Comparison of ENCODE assay signal across 9 cellular contexts in genomic region chr4:36241771-36242170, GRCh38. TPM values are rescaled to one million over a fixed set of nuclear protein-coding genes. Genes with fewer than 3 reads are reported as not detected.
DNase-seq lines count a peak whose midpoint lies in the region; ATAC-seq and TF ChIP-seq lines count a peak whose summit lies in the region.
"Had no signal": no experiment of that assay in that cellular context is flagged by ENCODE, and none has a peak within 500 bp of the region (broad histone marks: within the 10 kb centered on the region; RNA-seq: fewer than 3 reads in every experiment).

No MANE protein-coding gene starts in this region.

- H3K36me3 ChIP-seq in Karpas-422 (ENCODE audit: insufficient read depth, low read length) (no peaks in the 10 kb centered on the region), esophagus muscularis mucosa (no peaks in the 10 kb centered on the region), transverse colon (no peaks in the 10 kb centered on the region), ascending aorta (no peaks in the 10 kb centered on the region)

- no peak for TF ChIP-seq EP300 in esophagus muscularis mucosa (IDR thresholded peaks at IDR 0.05)
- no peak for TF ChIP-seq EP300 in transverse colon (IDR thresholded peaks at IDR 0.05; ENCODE audit: low read depth)

- no peaks in the 10 kb centered on the region for H3K79me2 ChIP-seq in Karpas-422 (ENCODE audit: low read length)

- DNase-seq in Karpas-422 (no peak), esophagus muscularis mucosa (ENCODE audit: extremely low spot score) (no peak), transverse colon (no peak), ascending aorta (ENCODE audit: low spot score in 2 of 2) (no peak), AG20443 (ENCODE audit: low spot score) (no peak), SKM-1 (lab: John Stamatoyannopoulos, UW; ENCODE audit: unreplicated experiment) (no peak)

- peak; percentile 38 for ATAC-seq in GM18505 (IDR thresholded peaks at IDR 0.05; ENCODE audit: unreplicated experiment)
- ATAC-seq in GM21576 (IDR thresholded peaks at IDR 0.05; ENCODE audit: unreplicated experiment) = peak; percentile 44

- H3K9ac ChIP-seq in Karpas-422 (ENCODE audit: low read length) = no peak overlapping the region

- H3K27me3 ChIP-seq in Karpas-422 (ENCODE audit: low read length) (no peaks in the 10 kb centered on the region), esophagus muscularis mucosa (peaks cover 0 to 29% (median 0%) of the 10 kb centered on the region in 4 donors), transverse colon (no peaks in the 10 kb centered on the region), ascending aorta (no peaks in the 10 kb centered on the region)

- H3K9me3 ChIP-seq in Karpas-422 (ENCODE audit: low read length) (no peaks in the 10 kb centered on the region), esophagus muscularis mucosa (no peaks in the 10 kb centered on the region), transverse colon (no peaks in the 10 kb centered on the region), ascending aorta (no peaks in the 10 kb centered on the region)

- H3K4me2 ChIP-seq in Karpas-422 (ENCODE audit: low read depth, low read length, poor library complexity, severe bottlenecking) = peak overlapping the region; percentile 69

- intact Hi-C loops in esophagus muscularis mucosa (cut with DNase I) = no loop called here
- intact Hi-C loops in transverse colon (cut with DNase I; ENCODE audit: low total_unique reads) = no loop called here
- intact Hi-C loops in ascending aorta (cut with DNase I) = no loop called here

- no peaks in the 10 kb centered on the region for H4K20me1 ChIP-seq in Karpas-422 (ENCODE audit: insufficient read depth, low read depth, low read length)

- H3K4me3 ChIP-seq in Karpas-422 (ENCODE audit: low read length) = no peak overlapping the region
- peak overlapping the region; percentile 63 to 70 (median 64) for H3K4me3 ChIP-seq in esophagus muscularis mucosa
- peak overlapping the region in 3 of 4 donors; percentile 21 to 99 (median 90) for H3K4me3 ChIP-seq in transverse colon
- H3K4me3 ChIP-seq in ascending aorta = peak overlapping the region in 1 of 2 donors; percentile 9

- H2AFZ ChIP-seq in Karpas-422 (ENCODE audit: low read length) = no peak overlapping the region

- in situ Hi-C loops in transverse colon (cut with MboI; ENCODE audit: low pct_ligation_motif_present in 1 of 4, low pct_unique_long_range_greater_than_20kb in 1 of 4, low sequenced_read_pairs in 3 of 4) = no loop called here

- TF ChIP-seq POLR2A in GM18505 (IDR thresholded peaks at IDR 0.05; ENCODE audit: borderline replicate concordance, extremely low read depth, insufficient read depth, insufficient read length) = no peak
- TF ChIP-seq POLR2A in esophagus muscularis mucosa (IDR thresholded peaks at IDR 0.05; ENCODE audit: low read depth) = no peak
- no peak for TF ChIP-seq POLR2A in transverse colon (IDR thresholded peaks at IDR 0.05)

- peaks cover 13% of the 10 kb centered on the region for H3K4me1 ChIP-seq in Karpas-422 (ENCODE audit: low read length)
- peaks cover 0 to 15% (median 10%) of the 10 kb centered on the region in 4 donors for H3K4me1 ChIP-seq in esophagus muscularis mucosa
- peaks cover 0 to 22% (median 6%) of the 10 kb centered on the region in 4 donors for H3K4me1 ChIP-seq in transverse colon
- no peaks in the 10 kb centered on the region for H3K4me1 ChIP-seq in ascending aorta

- TF ChIP-seq CTCF in esophagus muscularis mucosa (IDR thresholded peaks at IDR 0.05) (no peak), transverse colon (IDR thresholded peaks at IDR 0.05) (no peak), ascending aorta (IDR thresholded peaks at IDR 0.05) (no peak)

- WGBS in esophagus muscularis mucosa = 56% methylated on average over 2 of the region's 2 CpGs
- WGBS in transverse colon (ENCODE audit: low coverage in 1 of 2), 2 donors = 11 to 19% methylated on average over 2 of the region's 2 CpGs

- H3K9me2 ChIP-seq in Karpas-422 (replicated peaks; ENCODE audit: insufficient read depth, low read length) = no peaks in the 10 kb centered on the region

- H3K27ac ChIP-seq in Karpas-422 (ENCODE audit: low read length) = no peak overlapping the region
- peak overlapping the region in 1 of 4 donors; percentile 1 for H3K27ac ChIP-seq in esophagus muscularis mucosa (replicated peaks in 1 of 4)
- peak overlapping the region; percentile 13 to 98 (median 94) for H3K27ac ChIP-seq in transverse colon
- H3K27ac ChIP-seq in ascending aorta = no peak overlapping the region

RNA-seq across cellular contexts. Expression of gene ARAP2, which starts 2.5 kb away (rescaled TPM):
- 3.6 and 4.7 TPM in 2 replicates for total RNA-seq in Karpas-422 (2014; rRNA removed; shearing (Covaris generic); ENCODE audit: low replicate concordance)
- total RNA-seq in esophagus muscularis mucosa (10 to 100 TPM in 1 of 4 donors, 1 to 10 TPM in 3; 7.5 to 21.0 (median 7.9) TPM), transverse colon (100 to 1,000 TPM in 1 of 4 donors, 10 to 100 TPM in 3; 42.3 to 108 (median 50.3) TPM), ascending aorta (12.2 TPM)

RNA-seq across cellular contexts. Expression of gene DTHD1, which starts 39.6 kb away (rescaled TPM):
- total RNA-seq in Karpas-422 (2014; rRNA removed; shearing (Covaris generic); ENCODE audit: low replicate concordance) = not detected in 2 replicates
- total RNA-seq in esophagus muscularis mucosa (under 1 TPM in 2 of 4 donors, not detected in 2; 0.26 to 0.66 TPM), transverse colon (1 to 10 TPM in 1 of 4 donors, under 1 TPM in 1, not detected in 2; 0.68 to 1.3 TPM), ascending aorta (not detected)
- total RNA-seq: NCI-H460 had no signal

Comparison
In these comparisons a context has a peak if more than half of its experiments do, and no peak if none do; other contexts are left out.
1. H3K27ac ChIP-seq: peak in transverse colon (4 of 4); none in Karpas-422 (single experiment) and ascending aorta (0 of 2).